Comparison of ENCODE assay signal across 9 cellular contexts in the genomic region with DNA sequence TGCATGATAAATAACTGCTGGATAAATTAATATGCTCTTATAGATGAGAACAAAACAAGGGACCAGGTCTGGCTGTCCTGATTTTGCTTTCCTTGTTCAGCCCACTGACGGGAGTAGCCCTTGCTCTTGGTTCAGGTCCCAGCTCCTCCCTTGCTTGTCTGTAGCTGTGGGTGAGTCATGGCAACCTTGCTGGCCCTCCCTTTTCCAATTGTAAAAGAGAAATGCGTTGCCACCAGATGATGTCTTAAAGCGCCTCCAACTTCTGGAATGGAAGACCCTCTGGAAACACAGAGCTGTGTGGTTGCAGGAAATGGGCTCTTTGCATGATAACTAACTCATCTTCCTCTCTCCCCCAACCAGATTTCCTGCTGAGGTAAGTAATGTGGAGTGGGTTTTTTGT.
A peak's percentile ranks its signal among the peaks of the same experiment; 100 is the strongest.
DNase-seq lines count a peak whose midpoint lies in the region; ATAC-seq, FAIRE-seq and TF ChIP-seq lines count a peak whose summit lies in the region.
"Had no signal": no experiment of that assay in that cellular context is flagged by ENCODE, and none has a peak within 500 bp of the region (broad histone marks: within the 10 kb centered on the region; RNA-seq: fewer than 3 reads in every experiment).

No MANE protein-coding gene starts in this region.

- peaks cover 11% of the 10 kb centered on the region for H3K27me3 ChIP-seq in H7 (ENCODE audit: control insufficient read depth, insufficient read depth, low read length)
- H3K27me3 ChIP-seq in endothelial cell of umbilical vein (ENCODE audit: control insufficient read depth in 2 of 2, insufficient read depth in 2 of 2, low read length in 2 of 2), result no peaks in the 10 kb centered on the region

- no peaks in the 10 kb centered on the region for H4K20me1 ChIP-seq in endothelial cell of umbilical vein (replicated peaks; ENCODE audit: control insufficient read depth, extremely low read depth, insufficient read depth, low read length)

- no peaks in the 10 kb centered on the region for H3K79me2 ChIP-seq in endothelial cell of umbilical vein (ENCODE audit: control insufficient read depth, insufficient read depth, low read length)

- no peak overlapping the region for H3K4me3 ChIP-seq in H7 (ENCODE audit: insufficient read depth, low read depth, low read length)
- H3K4me3 ChIP-seq in endothelial cell of umbilical vein (replicated peaks in 1 of 3; ENCODE audit: insufficient read depth in 1 of 3, low read depth in 1 of 3, low read length in 3 of 3), result no peak overlapping the region

- peaks cover 36% of the 10 kb centered on the region for H3K4me1 Mint-ChIP-seq in progenitor cell of endocrine pancreas (ENCODE audit: low read depth)
- no peaks in the 10 kb centered on the region for H3K4me1 Mint-ChIP-seq in natural killer cell treated with Interleukin-12 subunit alpha and Interleukin-12 subunit beta and Interleukin-15 and Interleukin-18, amount 100 ng/mL, for 72 hours (ENCODE audit: low read depth in 2 of 2)

- ATAC-seq in natural killer cell treated with Interleukin-12 subunit alpha and Interleukin-12 subunit beta and Interleukin-15 and Interleukin-18, amount 100 ng/mL, for 72 hours, result no peak
- no peak for ATAC-seq in HG03095 (IDR thresholded peaks at IDR 0.05; ENCODE audit: unreplicated experiment)

- no peak overlapping the region for H2AFZ ChIP-seq in endothelial cell of umbilical vein (ENCODE audit: low read depth, low read length)

- H3K36me3 Mint-ChIP-seq in progenitor cell of endocrine pancreas (ENCODE audit: insufficient read depth), result peaks cover 24% of the 10 kb centered on the region
- H3K36me3 Mint-ChIP-seq in natural killer cell treated with Interleukin-12 subunit alpha and Interleukin-12 subunit beta and Interleukin-15 and Interleukin-18, amount 100 ng/mL, for 72 hours, result no peaks in the 10 kb centered on the region

- dilution Hi-C loops in endothelial cell of umbilical vein (cut with MboI; ENCODE audit: extremely low pct_ligation_motif_present, low sequenced_read_pairs), result no loop called here

- H3K9me3 Mint-ChIP-seq in progenitor cell of endocrine pancreas (ENCODE audit: low read depth), result peaks cover 3% of the 10 kb centered on the region
- peaks cover 6% of the 10 kb centered on the region for H3K9me3 Mint-ChIP-seq in natural killer cell treated with Interleukin-12 subunit alpha and Interleukin-12 subunit beta and Interleukin-15 and Interleukin-18, amount 100 ng/mL, for 72 hours

- TF ChIP-seq POLR2A in endothelial cell of umbilical vein (IDR thresholded peaks at IDR 0.05; ENCODE audit: low read depth, low read length), result no peak

- H3K9ac ChIP-seq in endothelial cell of umbilical vein (replicated peaks; ENCODE audit: extremely low read depth, insufficient read depth, low read length), result no peak overlapping the region

- no peaks in the 10 kb centered on the region for H3K9me1 ChIP-seq in endothelial cell of umbilical vein (replicated peaks; ENCODE audit: control insufficient read depth, extremely low read depth, insufficient read depth, low read length)

- peaks cover 4% of the 10 kb centered on the region for H3K4me1 ChIP-seq in endothelial cell of umbilical vein (ENCODE audit: control insufficient read depth, extremely low read depth, insufficient read depth, low read length)

- no peak overlapping the region for H3K27ac ChIP-seq in endothelial cell of umbilical vein (ENCODE audit: insufficient read depth, low read depth, low read length)

- peak; percentile 40 for DNase-seq in H7
- peak; percentile 70 for DNase-seq in NCI-H748 treated with DMSO at 0.1 percent for 48 hours (lab: John Stamatoyannopoulos, UW)
- peak; percentile 26 for DNase-seq in endothelial cell of umbilical vein (ENCODE audit: low read depth, low spot score)
- no peak for DNase-seq in progenitor cell of endocrine pancreas (ENCODE audit: low spot score, unreplicated experiment)
- no peak for DNase-seq in NCI-H345 (lab: John Stamatoyannopoulos, UW)
- DNase-seq in natural killer cell treated with Interleukin-12 subunit alpha and Interleukin-12 subunit beta and Interleukin-15 and Interleukin-18, amount 100 ng/mL, for 72 hours (ENCODE audit: low spot score), result no peak
- no peak for DNase-seq in cerebellum (ENCODE audit: low spot score)

- BruUV-seq in endothelial cell of umbilical vein (replicated peaks; lab: Mats Ljungman, UMichigan), result no TSS peak

- CTCF ChIA-PET in endothelial cell of umbilical vein (lab: Charles Lee), result no interaction called here

- H3K4me3 Mint-ChIP-seq in progenitor cell of endocrine pancreas (ENCODE audit: low read depth), result no peak overlapping the region
- H3K4me3 Mint-ChIP-seq in natural killer cell treated with Interleukin-12 subunit alpha and Interleukin-12 subunit beta and Interleukin-15 and Interleukin-18, amount 100 ng/mL, for 72 hours, result no peak overlapping the region

- POLR2A ChIA-PET in endothelial cell of umbilical vein (lab: Charles Lee), result no interaction called here

- H3K27me3 Mint-ChIP-seq in progenitor cell of endocrine pancreas, result no peaks in the 10 kb centered on the region
- peaks cover 6 to 8% of the 10 kb centered on the region in 2 donors for H3K27me3 Mint-ChIP-seq in natural killer cell treated with Interleukin-12 subunit alpha and Interleukin-12 subunit beta and Interleukin-15 and Interleukin-18, amount 100 ng/mL, for 72 hours

- intact Hi-C loops in endothelial cell of umbilical vein (cut with micrococcal nuclease), result no loop called here

- H3K36me3 ChIP-seq in H7 (replicated peaks; ENCODE audit: control insufficient read depth, insufficient read depth, low read length) (no peaks in the 10 kb centered on the region), endothelial cell of umbilical vein (ENCODE audit: control insufficient read depth in 2 of 2, extremely low read depth in 1 of 2, insufficient read depth in 2 of 2, low read length in 2 of 2) (no peaks in the 10 kb centered on the region)

- TF ChIP-seq CTCF in endothelial cell of umbilical vein (IDR thresholded peaks at IDR 0.05; ENCODE audit: extremely low read depth in 1 of 2, insufficient read depth in 1 of 2, low read depth in 1 of 2, low read length in 2 of 2) (no peak), progenitor cell of endocrine pancreas (IDR thresholded peaks at IDR 0.05; ENCODE audit: unreplicated experiment) (no peak)

- H3K4me2 ChIP-seq in endothelial cell of umbilical vein (ENCODE audit: insufficient read depth, low read length), result no peak overlapping the region

- peak overlapping the region; percentile 10 for H3K27ac Mint-ChIP-seq in progenitor cell of endocrine pancreas
- H3K27ac Mint-ChIP-seq in natural killer cell treated with Interleukin-12 subunit alpha and Interleukin-12 subunit beta and Interleukin-15 and Interleukin-18, amount 100 ng/mL, for 72 hours, result no peak overlapping the region
- H3K27ac Mint-ChIP-seq: activated T-helper 2 cell treated with anti-CD3 and anti-CD28 coated beads, Interferon-gamma antibody, Interleukin-2, Interleukin-4, amounts not matched to agents 10 μg/mL and 5 μg/mL and 100 μg/mL, durations not matched to agents 14 hours and 24 hours and 36 hours had no signal

- FAIRE-seq in endothelial cell of umbilical vein (lab: Jason Lieb, UNC), result no peak

- H3K9me3 ChIP-seq in endothelial cell of umbilical vein (replicated peaks; ENCODE audit: control insufficient read depth, insufficient read depth, low read length), result no peaks in the 10 kb centered on the region

TF ChIP-seq in endothelial cell of umbilical vein, 7 proteins besides CTCF, POLR2A, EP300 and RAD21:
- TF ChIP-seq POLR2AphosphoS5 (IDR thresholded peaks at IDR 0.05; ENCODE audit: insufficient read depth, low read depth, low read length), result no peak
- peak; percentile 10 for TF ChIP-seq FOS (IDR thresholded peaks at IDR 0.05; ENCODE audit: borderline replicate concordance, insufficient read depth, low read length)
- TF ChIP-seq GATA2 (IDR thresholded peaks at IDR 0.05; ENCODE audit: insufficient read depth, insufficient read length, low read depth, low read length), result no peak
- no peak for TF ChIP-seq MYC (IDR thresholded peaks at IDR 0.05; ENCODE audit: low read depth, low read length)
- TF ChIP-seq, protein P1, sequence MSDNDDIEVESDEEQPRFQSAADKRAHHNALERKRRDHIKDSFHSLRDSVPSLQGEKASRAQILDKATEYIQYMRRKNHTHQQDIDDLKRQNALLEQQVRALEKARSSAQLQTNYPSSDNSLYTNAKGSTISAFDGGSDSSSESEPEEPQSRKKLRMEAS (IDR thresholded peaks at IDR 0.05; ENCODE audit: insufficient read depth, insufficient read length), result no peak
- no peak for TF ChIP-seq EZH2 (IDR thresholded peaks at IDR 0.05; ENCODE audit: borderline replicate concordance, low read depth, low read length, severe bottlenecking)
- peak; percentile 28 for TF ChIP-seq JUN (IDR thresholded peaks at IDR 0.05; ENCODE audit: borderline replicate concordance, insufficient read depth, insufficient read length, low read depth)

Comparison
In these comparisons a context has a peak if more than half of its experiments do, and no peak if none do; other contexts are left out.
1. DNase-seq: peak in H7 (single experiment), NCI-H748 treated with DMSO at 0.1 percent for 48 hours (single experiment) and endothelial cell of umbilical vein (single experiment); none in progenitor cell of endocrine pancreas (single experiment), NCI-H345 (single experiment), natural killer cell treated with Interleukin-12 subunit alpha and Interleukin-12 subunit beta and Interleukin-15 and Interleukin-18, amount 100 ng/mL, for 72 hours (single experiment) and cerebellum (single experiment).